1 cellular context compared by ENCODE assay signal in the genomic region with DNA sequence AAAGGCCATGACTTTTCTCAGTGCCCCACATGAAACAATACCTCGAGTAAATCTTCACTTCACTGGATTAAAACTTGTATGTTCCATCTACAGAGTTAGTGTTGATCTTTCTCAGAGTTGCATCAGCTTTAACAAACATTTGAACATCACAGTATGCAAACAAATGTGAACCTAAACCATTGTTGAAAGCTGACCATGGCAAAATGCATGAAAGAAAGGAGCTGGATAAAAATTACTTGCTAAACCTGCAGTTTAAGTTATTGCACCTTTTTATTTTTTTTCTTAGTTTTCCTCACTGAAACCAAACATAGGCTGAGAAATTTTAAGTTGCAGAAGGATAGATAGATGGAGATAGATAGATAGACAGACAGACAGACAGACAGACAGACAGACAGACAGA.
TF ChIP-seq lines count a peak whose summit lies in the region.

No MANE protein-coding gene starts in this region.

TF ChIP-seq in HepG2, 621 proteins besides CTCF, POLR2A, EP300 and RAD21 (continued from another document and continues in another):
- TF ChIP-seq, protein P1, sequence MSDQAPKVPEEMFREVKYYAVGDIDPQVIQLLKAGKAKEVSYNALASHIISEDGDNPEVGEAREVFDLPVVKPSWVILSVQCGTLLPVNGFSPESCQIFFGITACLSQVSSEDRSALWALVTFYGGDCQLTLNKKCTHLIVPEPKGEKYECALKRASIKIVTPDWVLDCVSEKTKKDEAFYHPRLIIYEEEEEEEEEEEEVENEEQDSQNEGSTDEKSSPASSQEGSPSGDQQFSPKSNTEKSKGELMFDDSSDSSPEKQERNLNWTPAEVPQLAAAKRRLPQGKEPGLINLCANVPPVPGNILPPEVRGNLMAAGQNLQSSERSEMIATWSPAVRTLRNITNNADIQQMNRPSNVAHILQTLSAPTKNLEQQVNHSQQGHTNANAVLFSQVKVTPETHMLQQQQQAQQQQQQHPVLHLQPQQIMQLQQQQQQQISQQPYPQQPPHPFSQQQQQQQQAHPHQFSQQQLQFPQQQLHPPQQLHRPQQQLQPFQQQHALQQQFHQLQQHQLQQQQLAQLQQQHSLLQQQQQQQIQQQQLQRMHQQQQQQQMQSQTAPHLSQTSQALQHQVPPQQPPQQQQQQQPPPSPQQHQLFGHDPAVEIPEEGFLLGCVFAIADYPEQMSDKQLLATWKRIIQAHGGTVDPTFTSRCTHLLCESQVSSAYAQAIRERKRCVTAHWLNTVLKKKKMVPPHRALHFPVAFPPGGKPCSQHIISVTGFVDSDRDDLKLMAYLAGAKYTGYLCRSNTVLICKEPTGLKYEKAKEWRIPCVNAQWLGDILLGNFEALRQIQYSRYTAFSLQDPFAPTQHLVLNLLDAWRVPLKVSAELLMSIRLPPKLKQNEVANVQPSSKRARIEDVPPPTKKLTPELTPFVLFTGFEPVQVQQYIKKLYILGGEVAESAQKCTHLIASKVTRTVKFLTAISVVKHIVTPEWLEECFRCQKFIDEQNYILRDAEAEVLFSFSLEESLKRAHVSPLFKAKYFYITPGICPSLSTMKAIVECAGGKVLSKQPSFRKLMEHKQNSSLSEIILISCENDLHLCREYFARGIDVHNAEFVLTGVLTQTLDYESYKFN (CRISPR knock-in tag; conservative IDR thresholded peaks at IDR 0.05): peak; percentile 95
- no peak for TF ChIP-seq TP53 (CRISPR knock-in tag; conservative IDR thresholded peaks at IDR 0.05)
- peak; percentile 34 for TF ChIP-seq ZNF629 (CRISPR knock-in tag; conservative IDR thresholded peaks at IDR 0.05)
- TF ChIP-seq TCF7L2 (IDR thresholded peaks at IDR 0.05; ENCODE audit: low read depth, low read length): no peak; the same call in 1 of the 2 replicates
- TF ChIP-seq, protein P2, sequence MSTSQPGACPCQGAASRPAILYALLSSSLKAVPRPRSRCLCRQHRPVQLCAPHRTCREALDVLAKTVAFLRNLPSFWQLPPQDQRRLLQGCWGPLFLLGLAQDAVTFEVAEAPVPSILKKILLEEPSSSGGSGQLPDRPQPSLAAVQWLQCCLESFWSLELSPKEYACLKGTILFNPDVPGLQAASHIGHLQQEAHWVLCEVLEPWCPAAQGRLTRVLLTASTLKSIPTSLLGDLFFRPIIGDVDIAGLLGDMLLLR (CRISPR knock-in tag; IDR thresholded peaks at IDR 0.05): no peak
- TF ChIP-seq ZFP1 (CRISPR knock-in tag; IDR thresholded peaks at IDR 0.05): peak; percentile 87
- TF ChIP-seq, protein P3, sequence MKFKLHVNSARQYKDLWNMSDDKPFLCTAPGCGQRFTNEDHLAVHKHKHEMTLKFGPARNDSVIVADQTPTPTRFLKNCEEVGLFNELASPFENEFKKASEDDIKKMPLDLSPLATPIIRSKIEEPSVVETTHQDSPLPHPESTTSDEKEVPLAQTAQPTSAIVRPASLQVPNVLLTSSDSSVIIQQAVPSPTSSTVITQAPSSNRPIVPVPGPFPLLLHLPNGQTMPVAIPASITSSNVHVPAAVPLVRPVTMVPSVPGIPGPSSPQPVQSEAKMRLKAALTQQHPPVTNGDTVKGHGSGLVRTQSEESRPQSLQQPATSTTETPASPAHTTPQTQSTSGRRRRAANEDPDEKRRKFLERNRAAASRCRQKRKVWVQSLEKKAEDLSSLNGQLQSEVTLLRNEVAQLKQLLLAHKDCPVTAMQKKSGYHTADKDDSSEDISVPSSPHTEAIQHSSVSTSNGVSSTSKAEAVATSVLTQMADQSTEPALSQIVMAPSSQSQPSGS (CRISPR knock-in tag; IDR thresholded peaks at IDR 0.05): peak; percentile 91
- TF ChIP-seq, protein P4, sequence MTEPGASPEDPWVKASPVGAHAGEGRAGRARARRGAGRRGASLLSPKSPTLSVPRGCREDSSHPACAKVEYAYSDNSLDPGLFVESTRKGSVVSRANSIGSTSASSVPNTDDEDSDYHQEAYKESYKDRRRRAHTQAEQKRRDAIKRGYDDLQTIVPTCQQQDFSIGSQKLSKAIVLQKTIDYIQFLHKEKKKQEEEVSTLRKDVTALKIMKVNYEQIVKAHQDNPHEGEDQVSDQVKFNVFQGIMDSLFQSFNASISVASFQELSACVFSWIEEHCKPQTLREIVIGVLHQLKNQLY (CRISPR knock-in tag; IDR thresholded peaks at IDR 0.05): peak; percentile 92
- peak; percentile 88 for TF ChIP-seq ZNF264 (CRISPR knock-in tag; IDR thresholded peaks at IDR 0.05)
- no peak for TF ChIP-seq XRCC5 (optimal IDR thresholded peaks at IDR 0.05; ENCODE audit: low read length)
- no peak for TF ChIP-seq ZKSCAN1 (IDR thresholded peaks at IDR 0.05; ENCODE audit: low read length)
- TF ChIP-seq, protein P5, sequence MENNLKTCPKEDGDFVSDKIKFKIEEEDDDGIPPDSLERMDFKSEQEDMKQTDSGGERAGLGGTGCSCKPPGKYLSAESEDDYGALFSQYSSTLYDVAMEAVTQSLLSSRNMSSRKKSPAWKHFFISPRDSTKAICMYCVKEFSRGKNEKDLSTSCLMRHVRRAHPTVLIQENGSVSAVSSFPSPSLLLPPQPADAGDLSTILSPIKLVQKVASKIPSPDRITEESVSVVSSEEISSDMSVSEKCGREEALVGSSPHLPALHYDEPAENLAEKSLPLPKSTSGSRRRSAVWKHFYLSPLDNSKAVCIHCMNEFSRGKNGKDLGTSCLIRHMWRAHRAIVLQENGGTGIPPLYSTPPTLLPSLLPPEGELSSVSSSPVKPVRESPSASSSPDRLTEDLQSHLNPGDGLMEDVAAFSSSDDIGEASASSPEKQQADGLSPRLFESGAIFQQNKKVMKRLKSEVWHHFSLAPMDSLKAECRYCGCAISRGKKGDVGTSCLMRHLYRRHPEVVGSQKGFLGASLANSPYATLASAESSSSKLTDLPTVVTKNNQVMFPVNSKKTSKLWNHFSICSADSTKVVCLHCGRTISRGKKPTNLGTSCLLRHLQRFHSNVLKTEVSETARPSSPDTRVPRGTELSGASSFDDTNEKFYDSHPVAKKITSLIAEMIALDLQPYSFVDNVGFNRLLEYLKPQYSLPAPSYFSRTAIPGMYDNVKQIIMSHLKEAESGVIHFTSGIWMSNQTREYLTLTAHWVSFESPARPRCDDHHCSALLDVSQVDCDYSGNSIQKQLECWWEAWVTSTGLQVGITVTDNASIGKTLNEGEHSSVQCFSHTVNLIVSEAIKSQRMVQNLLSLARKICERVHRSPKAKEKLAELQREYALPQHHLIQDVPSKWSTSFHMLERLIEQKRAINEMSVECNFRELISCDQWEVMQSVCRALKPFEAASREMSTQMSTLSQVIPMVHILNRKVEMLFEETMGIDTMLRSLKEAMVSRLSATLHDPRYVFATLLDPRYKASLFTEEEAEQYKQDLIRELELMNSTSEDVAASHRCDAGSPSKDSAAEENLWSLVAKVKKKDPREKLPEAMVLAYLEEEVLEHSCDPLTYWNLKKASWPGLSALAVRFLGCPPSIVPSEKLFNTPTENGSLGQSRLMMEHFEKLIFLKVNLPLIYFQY (CRISPR knock-in tag; IDR thresholded peaks at IDR 0.05; ENCODE audit: borderline replicate concordance): peak; percentile 63; the same call in 1 of the 2 replicates
- no peak for TF ChIP-seq ZNF430 (CRISPR knock-in tag; IDR thresholded peaks at IDR 0.05)
- TF ChIP-seq GPN1 (CRISPR knock-in tag; IDR thresholded peaks at IDR 0.05; ENCODE audit: borderline replicate concordance): no peak
- peak; percentile 85 for TF ChIP-seq ELF3 (CRISPR knock-in tag; IDR thresholded peaks at IDR 0.05)
- TF ChIP-seq LCORL (IDR thresholded peaks at IDR 0.05): no peak
- TF ChIP-seq LCORL (CRISPR knock-in tag; IDR thresholded peaks at IDR 0.05): peak; percentile 86
- peak; percentile 79 for TF ChIP-seq ASH2L (IDR thresholded peaks at IDR 0.05; ENCODE audit: insufficient read length, low read depth, low read length)
- peak; percentile 94; the same call in 1 of the 2 replicates for TF ChIP-seq ZBTB20 (CRISPR knock-in tag; IDR thresholded peaks at IDR 0.05; ENCODE audit: borderline replicate concordance, low read depth)
- TF ChIP-seq, protein P6, sequence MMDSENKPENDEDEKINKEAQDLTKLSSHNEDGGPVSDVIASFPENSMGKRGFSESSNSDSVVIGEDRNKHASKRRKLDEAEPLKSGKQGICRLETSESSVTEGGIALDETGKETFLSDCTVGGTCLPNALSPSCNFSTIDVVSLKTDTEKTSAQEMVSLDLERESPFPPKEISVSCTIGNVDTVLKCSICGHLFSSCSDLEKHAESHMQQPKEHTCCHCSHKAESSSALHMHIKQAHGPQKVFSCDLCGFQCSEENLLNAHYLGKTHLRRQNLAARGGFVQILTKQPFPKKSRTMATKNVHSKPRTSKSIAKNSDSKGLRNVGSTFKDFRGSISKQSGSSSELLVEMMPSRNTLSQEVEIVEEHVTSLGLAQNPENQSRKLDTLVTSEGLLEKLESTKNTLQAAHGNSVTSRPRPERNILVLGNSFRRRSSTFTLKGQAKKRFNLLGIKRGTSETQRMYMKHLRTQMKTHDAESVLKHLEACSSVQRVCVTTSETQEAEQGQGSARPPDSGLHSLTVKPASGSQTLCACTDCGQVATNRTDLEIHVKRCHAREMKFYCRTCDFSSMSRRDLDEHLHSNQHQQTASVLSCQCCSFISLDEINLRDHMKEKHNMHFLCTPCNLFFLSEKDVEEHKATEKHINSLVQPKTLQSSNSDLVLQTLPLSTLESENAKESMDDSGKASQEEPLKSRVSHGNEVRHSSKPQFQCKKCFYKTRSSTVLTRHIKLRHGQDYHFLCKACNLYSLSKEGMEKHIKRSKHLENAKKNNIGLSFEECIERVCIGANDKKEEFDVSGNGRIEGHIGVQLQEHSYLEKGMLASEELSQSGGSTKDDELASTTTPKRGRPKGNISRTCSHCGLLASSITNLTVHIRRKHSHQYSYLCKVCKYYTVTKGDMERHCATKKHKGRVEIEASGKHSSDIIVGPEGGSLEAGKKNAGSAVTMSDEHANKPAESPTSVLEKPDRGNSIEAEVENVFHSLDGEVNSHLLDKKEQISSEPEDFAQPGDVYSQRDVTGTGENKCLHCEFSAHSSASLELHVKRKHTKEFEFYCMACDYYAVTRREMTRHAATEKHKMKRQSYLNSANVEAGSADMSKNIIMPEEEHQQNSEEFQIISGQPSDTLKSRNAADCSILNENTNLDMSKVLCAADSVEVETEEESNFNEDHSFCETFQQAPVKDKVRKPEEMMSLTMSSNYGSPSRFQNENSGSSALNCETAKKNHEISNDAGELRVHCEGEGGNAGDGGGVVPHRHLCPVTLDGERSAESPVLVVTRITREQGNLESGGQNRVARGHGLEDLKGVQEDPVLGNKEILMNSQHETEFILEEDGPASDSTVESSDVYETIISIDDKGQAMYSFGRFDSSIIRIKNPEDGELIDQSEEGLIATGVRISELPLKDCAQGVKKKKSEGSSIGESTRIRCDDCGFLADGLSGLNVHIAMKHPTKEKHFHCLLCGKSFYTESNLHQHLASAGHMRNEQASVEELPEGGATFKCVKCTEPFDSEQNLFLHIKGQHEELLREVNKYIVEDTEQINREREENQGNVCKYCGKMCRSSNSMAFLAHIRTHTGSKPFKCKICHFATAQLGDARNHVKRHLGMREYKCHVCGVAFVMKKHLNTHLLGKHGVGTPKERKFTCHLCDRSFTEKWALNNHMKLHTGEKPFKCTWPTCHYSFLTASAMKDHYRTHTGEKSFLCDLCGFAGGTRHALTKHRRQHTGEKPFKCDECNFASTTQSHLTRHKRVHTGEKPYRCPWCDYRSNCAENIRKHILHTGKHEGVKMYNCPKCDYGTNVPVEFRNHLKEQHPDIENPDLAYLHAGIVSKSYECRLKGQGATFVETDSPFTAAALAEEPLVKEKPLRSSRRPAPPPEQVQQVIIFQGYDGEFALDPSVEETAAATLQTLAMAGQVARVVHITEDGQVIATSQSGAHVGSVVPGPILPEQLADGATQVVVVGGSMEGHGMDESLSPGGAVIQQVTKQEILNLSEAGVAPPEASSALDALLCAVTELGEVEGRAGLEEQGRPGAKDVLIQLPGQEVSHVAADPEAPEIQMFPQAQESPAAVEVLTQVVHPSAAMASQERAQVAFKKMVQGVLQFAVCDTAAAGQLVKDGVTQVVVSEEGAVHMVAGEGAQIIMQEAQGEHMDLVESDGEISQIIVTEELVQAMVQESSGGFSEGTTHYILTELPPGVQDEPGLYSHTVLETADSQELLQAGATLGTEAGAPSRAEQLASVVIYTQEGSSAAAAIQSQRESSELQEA (CRISPR knock-in tag; IDR thresholded peaks at IDR 0.05; ENCODE audit: not compliant biosample characterization): no peak
- TF ChIP-seq, protein P7, sequence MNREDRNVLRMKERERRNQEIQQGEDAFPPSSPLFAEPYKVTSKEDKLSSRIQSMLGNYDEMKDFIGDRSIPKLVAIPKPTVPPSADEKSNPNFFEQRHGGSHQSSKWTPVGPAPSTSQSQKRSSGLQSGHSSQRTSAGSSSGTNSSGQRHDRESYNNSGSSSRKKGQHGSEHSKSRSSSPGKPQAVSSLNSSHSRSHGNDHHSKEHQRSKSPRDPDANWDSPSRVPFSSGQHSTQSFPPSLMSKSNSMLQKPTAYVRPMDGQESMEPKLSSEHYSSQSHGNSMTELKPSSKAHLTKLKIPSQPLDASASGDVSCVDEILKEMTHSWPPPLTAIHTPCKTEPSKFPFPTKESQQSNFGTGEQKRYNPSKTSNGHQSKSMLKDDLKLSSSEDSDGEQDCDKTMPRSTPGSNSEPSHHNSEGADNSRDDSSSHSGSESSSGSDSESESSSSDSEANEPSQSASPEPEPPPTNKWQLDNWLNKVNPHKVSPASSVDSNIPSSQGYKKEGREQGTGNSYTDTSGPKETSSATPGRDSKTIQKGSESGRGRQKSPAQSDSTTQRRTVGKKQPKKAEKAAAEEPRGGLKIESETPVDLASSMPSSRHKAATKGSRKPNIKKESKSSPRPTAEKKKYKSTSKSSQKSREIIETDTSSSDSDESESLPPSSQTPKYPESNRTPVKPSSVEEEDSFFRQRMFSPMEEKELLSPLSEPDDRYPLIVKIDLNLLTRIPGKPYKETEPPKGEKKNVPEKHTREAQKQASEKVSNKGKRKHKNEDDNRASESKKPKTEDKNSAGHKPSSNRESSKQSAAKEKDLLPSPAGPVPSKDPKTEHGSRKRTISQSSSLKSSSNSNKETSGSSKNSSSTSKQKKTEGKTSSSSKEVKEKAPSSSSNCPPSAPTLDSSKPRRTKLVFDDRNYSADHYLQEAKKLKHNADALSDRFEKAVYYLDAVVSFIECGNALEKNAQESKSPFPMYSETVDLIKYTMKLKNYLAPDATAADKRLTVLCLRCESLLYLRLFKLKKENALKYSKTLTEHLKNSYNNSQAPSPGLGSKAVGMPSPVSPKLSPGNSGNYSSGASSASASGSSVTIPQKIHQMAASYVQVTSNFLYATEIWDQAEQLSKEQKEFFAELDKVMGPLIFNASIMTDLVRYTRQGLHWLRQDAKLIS (CRISPR knock-in tag; IDR thresholded peaks at IDR 0.05): 0 out of 2 replicates have a peak, but pooled peaks have one; percentile 32
- TF ChIP-seq, protein P8, sequence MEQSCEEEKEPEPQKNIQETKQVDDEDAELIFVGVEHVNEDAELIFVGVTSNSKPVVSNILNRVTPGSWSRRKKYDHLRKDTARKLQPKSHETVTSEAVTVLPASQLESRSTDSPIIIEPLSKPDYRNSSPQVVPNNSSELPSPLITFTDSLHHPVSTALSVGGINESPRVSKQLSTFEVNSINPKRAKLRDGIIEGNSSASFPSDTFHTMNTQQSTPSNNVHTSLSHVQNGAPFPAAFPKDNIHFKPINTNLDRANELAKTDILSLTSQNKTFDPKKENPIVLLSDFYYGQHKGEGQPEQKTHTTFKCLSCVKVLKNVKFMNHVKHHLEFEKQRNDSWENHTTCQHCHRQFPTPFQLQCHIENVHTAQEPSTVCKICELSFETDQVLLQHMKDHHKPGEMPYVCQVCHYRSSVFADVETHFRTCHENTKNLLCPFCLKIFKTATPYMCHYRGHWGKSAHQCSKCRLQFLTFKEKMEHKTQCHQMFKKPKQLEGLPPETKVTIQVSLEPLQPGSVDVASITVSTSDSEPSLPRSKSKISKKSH (CRISPR knock-in tag; IDR thresholded peaks at IDR 0.05; ENCODE audit: borderline replicate concordance): no peak
- no peak for TF ChIP-seq ZNF253 (CRISPR knock-in tag; IDR thresholded peaks at IDR 0.05; ENCODE audit: borderline replicate concordance)
- TF ChIP-seq, protein P9, sequence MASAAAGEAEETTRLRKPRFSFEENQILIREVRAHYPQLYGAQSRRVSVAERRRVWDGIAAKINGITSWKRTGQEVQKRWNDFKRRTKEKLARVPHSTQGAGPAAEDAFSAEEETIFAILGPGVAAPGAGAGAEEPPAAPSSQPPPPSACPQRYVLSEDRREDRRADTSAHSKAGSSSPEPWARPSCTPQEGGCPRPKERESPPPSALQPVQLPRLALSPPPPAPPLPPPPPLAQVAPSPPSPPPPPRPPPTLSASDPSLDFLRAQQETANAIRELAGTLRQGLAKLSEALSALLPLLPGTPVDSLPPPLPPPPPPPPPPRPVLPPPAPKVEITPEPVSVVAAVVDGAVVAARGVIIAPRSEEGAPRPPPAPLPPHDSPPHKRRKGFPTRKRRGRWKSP (CRISPR knock-in tag; IDR thresholded peaks at IDR 0.05): no peak
